Comparison of ENCODE assay signal across 24 cellular contexts in genomic region chr20:275791-276190, GRCh38. TPM values are rescaled to one million over a fixed set of nuclear protein-coding genes. Genes with fewer than 3 reads are reported as not detected.
DNase-seq lines count a peak whose midpoint lies in the region; ATAC-seq and TF ChIP-seq lines count a peak whose summit lies in the region.
"Had no signal": no experiment of that assay in that cellular context is flagged by ENCODE, and none has a peak within 500 bp of the region (broad histone marks: within the 10 kb centered on the region; RNA-seq: fewer than 3 reads in every experiment).

No MANE protein-coding gene starts in this region.

- intact Hi-C loops in left ventricle myocardium inferior (cut with micrococcal nuclease) = no loop called here
- intact Hi-C loops in right cardiac atrium (cut with DNase I) = loop anchor here in 1 of 4 donors (10.0 kb wide), 1 partner anchor 49 kb away; the partner anchor contains the start of gene SOX12

- peaks cover 5% of the 10 kb centered on the region for H3K4me1 ChIP-seq in left ventricle myocardium inferior
- H3K4me1 ChIP-seq in right cardiac atrium (ENCODE audit: control insufficient read depth, insufficient read depth, low read length) = no peaks in the 10 kb centered on the region
- no peaks in the 10 kb centered on the region for H3K4me1 ChIP-seq in endodermal cell (ENCODE audit: control insufficient read depth, insufficient read depth, low read length)
- H3K4me1 ChIP-seq: BE2C had no signal

- H3K27ac Mint-ChIP-seq in endodermal cell (no peak overlapping the region), nephron progenitor cell (peak overlapping the region; percentile 38)
- H3K27ac Mint-ChIP-seq: CD4-positive, CD25-positive, alpha-beta regulatory T cell; HFFc6 had no signal

- no peak overlapping the region for H3K9ac ChIP-seq in endodermal cell (ENCODE audit: extremely low read depth, low read length, poor library complexity, severe bottlenecking)

- peak overlapping the region; percentile 68 for H3K27ac ChIP-seq in left ventricle myocardium inferior (replicated peaks)
- H3K27ac ChIP-seq in right cardiac atrium (ENCODE audit: low read length) = no peak overlapping the region
- H3K27ac ChIP-seq in endodermal cell (ENCODE audit: low read depth, low read length) = no peak overlapping the region

- H3K27me3 Mint-ChIP-seq in endodermal cell (ENCODE audit: insufficient read depth) (peaks cover 7% of the 10 kb centered on the region), nephron progenitor cell (ENCODE audit: low read depth, poor library complexity) (peaks cover 3% of the 10 kb centered on the region)
- H3K27me3 Mint-ChIP-seq: CD4-positive, CD25-positive, alpha-beta regulatory T cell; CD8-positive, alpha-beta memory T cell had no signal

- 95% methylated on average over 7 of the region's 7 CpGs for WGBS in right cardiac atrium
- 94 to 98% methylated on average over 5 to 7 of the region's 7 CpGs for WGBS in endodermal cell (ENCODE audit: insufficient coverage in 1 of 2, insufficient read length in 1 of 2), 2 experiments

- DNase-seq in left ventricle myocardium inferior (no peak), right cardiac atrium (no peak), endodermal cell (peak; percentile 20), nephron progenitor cell (no peak), NCI-H446 (lab: John Stamatoyannopoulos, UW) (no peak), NCI-H2029 treated with DMSO at 0.1 percent for 48 hours (lab: John Stamatoyannopoulos, UW) (no peak)
- DNase-seq: BE2C; C1 segment of cervical spinal cord; CD4-positive, CD25-positive, alpha-beta regulatory T cell; CD8-positive, alpha-beta memory T cell; COR-L47; DMS 273 treated with DMSO at 0.1 percent for 48 hours; DMS53; DND-41; EL; GOT3; H7; HFFc6 had no signal

- H3K36me3 Mint-ChIP-seq in endodermal cell (ENCODE audit: low read depth) (peaks cover 59% of the 10 kb centered on the region), nephron progenitor cell (ENCODE audit: low read depth) (peaks cover 94% of the 10 kb centered on the region)

- H3K4me1 Mint-ChIP-seq in endodermal cell (peaks cover 2% of the 10 kb centered on the region), nephron progenitor cell (no peaks in the 10 kb centered on the region)
- H3K4me1 Mint-ChIP-seq: CD8-positive, alpha-beta memory T cell had no signal

- TF ChIP-seq CTCF in left ventricle myocardium inferior (IDR thresholded peaks at IDR 0.05; ENCODE audit: borderline replicate concordance) (no peak), endodermal cell (conservative IDR thresholded peaks at IDR 0.05) (no peak), nephron progenitor cell (IDR thresholded peaks at IDR 0.05) (no peak)

- H3K9me3 Mint-ChIP-seq in endodermal cell = peaks cover 3% of the 10 kb centered on the region
- no peaks in the 10 kb centered on the region for H3K9me3 Mint-ChIP-seq in nephron progenitor cell
- H3K9me3 Mint-ChIP-seq: CD8-positive, alpha-beta memory T cell had no signal

- H3K36me3 ChIP-seq in left ventricle myocardium inferior (peaks cover 33% of the 10 kb centered on the region), endodermal cell (ENCODE audit: control insufficient read depth, insufficient read depth, low read length) (peaks cover 37% of the 10 kb centered on the region)
- H3K36me3 ChIP-seq: BE2C had no signal

- H3K4me3 ChIP-seq in left ventricle myocardium inferior (no peak overlapping the region), right cardiac atrium (ENCODE audit: low read length) (no peak overlapping the region), endodermal cell (ENCODE audit: low read length) (no peak overlapping the region)
- H3K4me3 ChIP-seq: GM12878 had no signal

- ATAC-seq in right cardiac atrium = no peak
- no peak for ATAC-seq in HG02571 (IDR thresholded peaks at IDR 0.05; ENCODE audit: unreplicated experiment)
- ATAC-seq: GM12878, HCT116, HepG2 had no signal

- H3K4me3 Mint-ChIP-seq in endodermal cell (no peak overlapping the region), nephron progenitor cell (no peak overlapping the region)
- H3K4me3 Mint-ChIP-seq: CD4-positive, CD25-positive, alpha-beta regulatory T cell; CD8-positive, alpha-beta memory T cell; HFFc6 had no signal

- H3K27me3 ChIP-seq in left ventricle myocardium inferior (ENCODE audit: low read depth) (no peaks in the 10 kb centered on the region), right cardiac atrium (ENCODE audit: control insufficient read depth, insufficient read depth) (no peaks in the 10 kb centered on the region), endodermal cell (ENCODE audit: control insufficient read depth, insufficient read depth, low read length, poor library complexity, severe bottlenecking) (no peaks in the 10 kb centered on the region)
- H3K27me3 ChIP-seq: BE2C had no signal

- no peaks in the 10 kb centered on the region for H3K9me3 ChIP-seq in left ventricle myocardium inferior (replicated peaks)
- no peaks in the 10 kb centered on the region for H3K9me3 ChIP-seq in right cardiac atrium (ENCODE audit: control insufficient read depth, low read length)
- no peaks in the 10 kb centered on the region for H3K9me3 ChIP-seq in endodermal cell (ENCODE audit: control insufficient read depth, low read length)
- H3K9me3 ChIP-seq: BE2C had no signal

RNA-seq across cellular contexts. Expression of gene C20orf96, which starts 14.8 kb away (rescaled TPM):
- 6.6 TPM for total RNA-seq in left ventricle myocardium inferior
- total RNA-seq in right cardiac atrium = 1 to 10 TPM; 4.8 to 9.1 (median 6.9) TPM
- 4.2 TPM for polyA plus RNA-seq in right cardiac atrium
- 10 to 100 TPM; 21.8 to 29.4 TPM for total RNA-seq in endodermal cell
- polyA plus RNA-seq in endodermal cell (2013, experiment 1 of 2) = 42.1 TPM
- 32.5 TPM for polyA plus RNA-seq in endodermal cell (2013, experiment 2 of 2)

RNA-seq across cellular contexts. Expression of gene DEFB132, which starts 18.3 kb away (rescaled TPM):
- not detected for total RNA-seq in left ventricle myocardium inferior
- not detected for total RNA-seq in right cardiac atrium
- polyA plus RNA-seq in right cardiac atrium = not detected
- not detected for total RNA-seq in endodermal cell
- polyA plus RNA-seq in endodermal cell (2013, experiment 1 of 2) = not detected
- polyA plus RNA-seq in endodermal cell (2013, experiment 2 of 2) = not detected
- total RNA-seq: A172; CD4-positive, CD25-positive, alpha-beta regulatory T cell; CD8-positive, alpha-beta memory T cell; G401; GM12878; H7; HepG2; HFFc6 had no signal
- polyA plus RNA-seq: CD4-positive, CD25-positive, alpha-beta regulatory T cell; CD8-positive, alpha-beta memory T cell; GM12878; HepG2 had no signal

RNA-seq across cellular contexts. Expression of gene ZCCHC3, which starts 21.6 kb away (rescaled TPM):
- total RNA-seq in left ventricle myocardium inferior (11.8 TPM), right cardiac atrium (10 to 100 TPM; 13.0 to 14.3 (median 13.9) TPM), endodermal cell (10 to 100 TPM; 39.5 to 46.1 TPM)
- polyA plus RNA-seq in right cardiac atrium = 10.5 TPM
- polyA plus RNA-seq in endodermal cell (2013, experiment 1 of 2) = 41.4 TPM
- polyA plus RNA-seq in endodermal cell (2013, experiment 2 of 2) = 36.9 TPM

RNA-seq across cellular contexts. Expression of gene DEFB129, which starts 48.7 kb away (rescaled TPM):
- total RNA-seq in left ventricle myocardium inferior = not detected
- total RNA-seq in right cardiac atrium = not detected
- not detected for polyA plus RNA-seq in right cardiac atrium
- not detected for total RNA-seq in endodermal cell
- polyA plus RNA-seq in endodermal cell (2013, experiment 1 of 2) = not detected
- polyA plus RNA-seq in endodermal cell (2013, experiment 2 of 2) = not detected
- total RNA-seq: A172; CD4-positive, CD25-positive, alpha-beta regulatory T cell; CD8-positive, alpha-beta memory T cell; G401; GM12878; H7; HepG2; HFFc6 had no signal
- polyA plus RNA-seq: CD4-positive, CD25-positive, alpha-beta regulatory T cell; CD8-positive, alpha-beta memory T cell; GM12878; HepG2 had no signal

RNA-seq across cellular contexts. Expression of gene SOX12, which starts 49.6 kb away (rescaled TPM):
- 12.3 TPM for total RNA-seq in left ventricle myocardium inferior
- total RNA-seq in right cardiac atrium = 10 to 100 TPM in 3 of 4 donors, 1 to 10 TPM in 1; 7.4 to 13.7 (median 11.8) TPM
- 5.1 TPM for polyA plus RNA-seq in right cardiac atrium
- 10 to 100 TPM; 71.4 to 81.7 TPM for total RNA-seq in endodermal cell
- 60.7 TPM for polyA plus RNA-seq in endodermal cell (2013, experiment 1 of 2)
- polyA plus RNA-seq in endodermal cell (2013, experiment 2 of 2) = 57.0 TPM
